Comparison of ENCODE assay signal across 10 cellular contexts in genomic region chr1:206766251-206766856, GRCh38. TPM values are rescaled to one million over a fixed set of nuclear protein-coding genes. Genes with fewer than 3 reads are reported as not detected.
A peak's percentile ranks its signal among the peaks of the same experiment; 100 is the strongest.
DNase-seq lines count a peak whose midpoint lies in the region; ATAC-seq, FAIRE-seq and TF ChIP-seq lines count a peak whose summit lies in the region.
"Had no signal": no experiment of that assay in that cellular context is flagged by ENCODE, and none has a peak within 500 bp of the region (broad histone marks: within the 10 kb centered on the region; RNA-seq: fewer than 3 reads in every experiment).

No MANE protein-coding gene starts in this region.

- DNase-seq in COLO829 (ENCODE audit: low spot score) (peak; percentile 76), MG63 (peak; percentile 63), fibroblast of villous mesenchyme (ENCODE audit: low read depth) (peak; percentile 80), small intestine (peak; percentile 42), NCI-H2107 treated with DMSO at 0.1 percent for 48 hours (lab: John Stamatoyannopoulos, UW; ENCODE audit: unreplicated experiment) (no peak), NCI-H526 (lab: John Stamatoyannopoulos, UW) (no peak)
- DNase-seq in activated CD8-positive, alpha-beta memory T cell treated with anti-CD3 and anti-CD28 coated beads for 24 hours = peak; percentile 82

- ATAC-seq in GM21717 (IDR thresholded peaks at IDR 0.05; ENCODE audit: unreplicated experiment) = peak; percentile 51

- no peaks in the 10 kb centered on the region for H3K4me1 ChIP-seq in small intestine (ENCODE audit: control insufficient read depth in 2 of 2, insufficient read depth in 1 of 2, low read depth in 1 of 2, low read length in 1 of 2)

- no peak overlapping the region for H3K4me3 ChIP-seq in MG63
- no peak overlapping the region for H3K4me3 ChIP-seq in fibroblast of villous mesenchyme (ENCODE audit: low read depth, low read length)
- no peak overlapping the region for H3K4me3 ChIP-seq in small intestine (ENCODE audit: low read depth in 1 of 2, low read length in 2 of 2)

- no peak for TF ChIP-seq CTCF in fibroblast of villous mesenchyme (IDR thresholded peaks at IDR 0.05; ENCODE audit: insufficient read depth, low read depth, low read length)

- no peaks in the 10 kb centered on the region; the same call in 1 of the 2 replicates for H3K27me3 ChIP-seq in MG63
- no peaks in the 10 kb centered on the region for H3K27me3 ChIP-seq in small intestine (ENCODE audit: control insufficient read depth in 2 of 2, insufficient read depth in 2 of 2, low read length in 2 of 2)

- no peaks in the 10 kb centered on the region for H3K9me3 ChIP-seq in MG63
- H3K9me3 ChIP-seq in small intestine (ENCODE audit: control insufficient read depth, low read depth) = no peaks in the 10 kb centered on the region

- no peak overlapping the region for H3K27ac ChIP-seq in small intestine (ENCODE audit: low read depth in 1 of 2, low read length in 1 of 2)
- H3K27ac ChIP-seq: HL-60 had no signal

- no peaks in the 10 kb centered on the region for H3K36me3 ChIP-seq in MG63
- no peaks in the 10 kb centered on the region for H3K36me3 ChIP-seq in small intestine (ENCODE audit: control insufficient read depth in 2 of 2, insufficient read depth in 2 of 2, low read length in 2 of 2)

- WGBS in small intestine, 3 donors = 42 to 72% (median 50%) methylated on average over 8 of the region's 8 CpGs

- FAIRE-seq in small intestine (lab: Jason Lieb, UNC) = no peak

RNA-seq across cellular contexts. Expression of gene IL19, which starts 4.2 kb away (rescaled TPM):
- total RNA-seq in MG63 (2014; rRNA removed; shearing (Covaris generic); ENCODE audit: low replicate concordance) = not detected in 2 replicates
- total RNA-seq in fibroblast of villous mesenchyme = 0.97 and 1.7 TPM in 2 replicates
- polyA plus RNA-seq in small intestine = not detected
- total RNA-seq: lung microvascular endothelial cell had no signal

RNA-seq across cellular contexts. Expression of gene IL10, which starts 5.9 kb away (rescaled TPM):
- total RNA-seq in MG63 (2014; rRNA removed; shearing (Covaris generic); ENCODE audit: low replicate concordance) = not detected in 2 replicates
- under 0.01 TPM in 1 of 2 replicates, not detected in the other for total RNA-seq in fibroblast of villous mesenchyme
- 1 to 10 TPM in 1 of 3 donors, under 1 TPM in 1, not detected in 1; 0.54 to 5.1 TPM for polyA plus RNA-seq in small intestine
- total RNA-seq: lung microvascular endothelial cell had no signal

Comparison
In these comparisons a context has a peak if more than half of its experiments do, and no peak if none do; other contexts are left out.
1. DNase-seq: peak in COLO829 (single experiment), MG63 (single experiment), activated CD8-positive, alpha-beta memory T cell treated with anti-CD3 and anti-CD28 coated beads for 24 hours (single experiment), fibroblast of villous mesenchyme (single experiment) and small intestine (single experiment); none in NCI-H2107 treated with DMSO at 0.1 percent for 48 hours (single experiment) and NCI-H526 (0 of 2).